8 cellular contexts compared by ENCODE assay signal in the genomic region with DNA sequence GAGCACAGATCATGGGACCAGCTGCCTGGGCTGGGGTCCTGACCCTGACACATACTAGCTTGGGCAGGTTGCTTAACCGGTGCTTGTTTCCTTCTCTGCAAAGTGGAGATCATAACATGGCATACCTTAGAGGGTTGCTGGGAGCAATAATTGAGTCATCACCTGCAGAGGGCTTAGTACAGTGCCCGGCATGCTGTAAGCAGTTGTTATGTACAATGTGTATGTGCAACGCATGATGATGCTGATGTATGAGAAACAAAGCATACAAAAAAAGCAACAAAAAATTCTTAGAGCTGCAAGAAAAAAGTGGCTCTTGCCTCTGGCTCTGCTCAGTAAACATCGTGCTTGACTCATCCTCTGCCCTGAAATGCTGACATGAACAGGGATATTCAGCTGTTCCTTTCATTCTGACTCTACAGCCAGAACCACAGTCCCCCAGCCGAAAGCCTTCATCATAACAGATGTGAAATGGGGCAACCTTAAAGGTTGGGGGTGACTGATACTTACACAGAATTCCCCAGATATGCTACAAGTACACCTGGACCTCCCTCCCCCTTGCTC.
DNase-seq lines count a peak whose midpoint lies in the region; ATAC-seq and TF ChIP-seq lines count a peak whose summit lies in the region.

No MANE protein-coding gene starts in this region.

- no peaks in the 10 kb centered on the region for H3K36me3 ChIP-seq in PC-3 (ENCODE audit: low read depth, low read length)

- H3K9me3 ChIP-seq in PC-3 (ENCODE audit: low read length), result no peaks in the 10 kb centered on the region

- POLR2A ChIA-PET in PC-3 (lab: Charles Lee; ENCODE audit: unreplicated experiment), result no interaction called here

- no peak overlapping the region for H3K4me3 ChIP-seq in PC-3 (ENCODE audit: low read length)

- TF ChIP-seq CTCF in PC-3 (conservative IDR thresholded peaks at IDR 0.05; ENCODE audit: low read depth, low read length), result no peak

- H3K27ac ChIP-seq in PC-3 (ENCODE audit: low read length), result no peak overlapping the region

- H3K79me2 ChIP-seq in PC-3 (ENCODE audit: low read length), result no peaks in the 10 kb centered on the region

- H3K4me1 ChIP-seq in PC-3 (ENCODE audit: insufficient read depth, low read length), result peaks cover 33% of the 10 kb centered on the region

- no peak overlapping the region for H3K9ac ChIP-seq in PC-3 (ENCODE audit: low read length)

- no peaks in the 10 kb centered on the region for H4K20me1 ChIP-seq in PC-3 (ENCODE audit: low read length)

- intact Hi-C loops in PC-3 (cut with micrococcal nuclease), result loop anchor here (2.0 to 5.0 kb wide), 6 partner anchors 209 to 1447 kb away; no protein-coding TSS in a partner anchor

- DNase-seq in ELR (ENCODE audit: low read depth) (peak; percentile 73), PC-3 (peak; percentile 74), glomerular visceral epithelial cell (ENCODE audit: extremely low spot score) (peak; percentile 24), RPMI8226 (no peak), NCI-H510A (lab: John Stamatoyannopoulos, UW) (no peak), cerebellar cortex (ENCODE audit: low spot score) (no peak), NCI-H524 (lab: John Stamatoyannopoulos, UW) (no peak)

- BruUV-seq in PC-3 (replicated peaks; lab: Mats Ljungman, UMichigan), result no TSS peak

- CTCF ChIA-PET in PC-3 (lab: Charles Lee), result interaction anchor here (0.7 to 2.3 kb wide), 2 partner anchors 1251 to 1293 kb away, joined by 4 to 21 read pairs; no protein-coding TSS in a partner anchor

- no peak overlapping the region for H2AFZ ChIP-seq in PC-3 (ENCODE audit: low read length)

- ATAC-seq in GM21526 (IDR thresholded peaks at IDR 0.05; ENCODE audit: low FRiP score, unreplicated experiment) (peak; percentile 50), PC-3 (peak; percentile 75)

- H3F3A ChIP-seq in PC-3 (ENCODE audit: low read length, unreplicated experiment), result no peaks in the 10 kb centered on the region

- H3K4me2 ChIP-seq in PC-3 (ENCODE audit: low read length), result peak overlapping the region; percentile 61

- no peaks in the 10 kb centered on the region for H3K27me3 ChIP-seq in PC-3 (ENCODE audit: low read length)

- H3K9me2 ChIP-seq in PC-3 (replicated peaks; ENCODE audit: low read length), result no peaks in the 10 kb centered on the region

Comparison
In these comparisons a context has a peak if more than half of its experiments do, and no peak if none do; other contexts are left out.
1. DNase-seq: peak in ELR (single experiment), PC-3 (single experiment) and glomerular visceral epithelial cell (single experiment); none in RPMI8226 (single experiment), NCI-H510A (single experiment), cerebellar cortex (single experiment) and NCI-H524 (0 of 2).